ENCODE assay signal across 14 cellular contexts in genomic region chr3:188469228-188469885, GRCh38.
DNase-seq lines count a peak whose midpoint lies in the region; ATAC-seq and TF ChIP-seq lines count a peak whose summit lies in the region.
"Had no signal": no experiment of that assay in that cellular context is flagged by ENCODE, and none has a peak within 500 bp of the region (broad histone marks: within the 10 kb centered on the region; RNA-seq: fewer than 3 reads in every experiment).

No MANE protein-coding gene starts in this region.

- H3K36me3 ChIP-seq in prostate gland (no peaks in the 10 kb centered on the region), SJCRH30 (no peaks in the 10 kb centered on the region)
- H3K36me3 ChIP-seq: ovary had no signal

- intact Hi-C loops in prostate gland (cut with DNase I), result no loop called here
- intact Hi-C loops in activated CD4-positive, alpha-beta T cell treated with anti-CD3 and anti-CD28 coated beads for 36 hours (cut with DNase I, micrococcal nuclease), result no loop called here

- no peak overlapping the region for H3K27ac Mint-ChIP-seq in activated CD4-positive, alpha-beta T cell treated with anti-CD3 and anti-CD28 coated beads for 36 hours
- H3K27ac Mint-ChIP-seq: activated T-cell treated with anti-CD3 and anti-CD28 coated beads, Interleukin-2, amount 50 U/mL, for 24 hours; type B pancreatic cell had no signal

- H3K9me3 Mint-ChIP-seq in activated CD4-positive, alpha-beta T cell treated with anti-CD3 and anti-CD28 coated beads for 36 hours (ENCODE audit: low read depth), result no peaks in the 10 kb centered on the region

- TF ChIP-seq CTCF in AG09319 (IDR thresholded peaks at IDR 0.05; ENCODE audit: low read depth, low read length) (no peak), foreskin fibroblast (IDR thresholded peaks at IDR 0.05; ENCODE audit: low read depth, low read length) (no peak), prostate gland (IDR thresholded peaks at IDR 0.05) (no peak)

- CTCF ChIA-PET in activated CD4-positive, alpha-beta T cell treated with anti-CD3 and anti-CD28 coated beads for 36 hours (lab: Charles Lee), result interaction anchor here (1.3 kb wide), 1 partner anchor 12 kb away, joined by 4 read pairs; no protein-coding TSS in a partner anchor

- no peak for ATAC-seq in activated CD4-positive, alpha-beta T cell treated with anti-CD3 and anti-CD28 coated beads for 36 hours
- ATAC-seq: left lung had no signal

- 64% methylated on average over 10 of the region's 10 CpGs for WGBS in prostate gland

- H3K27ac ChIP-seq in prostate gland, result peak overlapping the region; percentile 6 to 23
- no peak overlapping the region for H3K27ac ChIP-seq in SJCRH30
- H3K27ac ChIP-seq: left lung, ovary had no signal

- H3K4me1 ChIP-seq in prostate gland (replicated peaks), result no peaks in the 10 kb centered on the region
- no peaks in the 10 kb centered on the region for H3K4me1 ChIP-seq in SJCRH30

- POLR2A ChIA-PET in activated CD4-positive, alpha-beta T cell treated with anti-CD3 and anti-CD28 coated beads for 36 hours (lab: Charles Lee), result no interaction called here

- H3K27me3 Mint-ChIP-seq in activated CD4-positive, alpha-beta T cell treated with anti-CD3 and anti-CD28 coated beads for 36 hours, result no peaks in the 10 kb centered on the region
- H3K27me3 Mint-ChIP-seq: activated T-cell treated with anti-CD3 and anti-CD28 coated beads, Interleukin-2, amount 50 U/mL, for 24 hours; type B pancreatic cell had no signal

- no peak overlapping the region for H3K4me3 Mint-ChIP-seq in activated CD4-positive, alpha-beta T cell treated with anti-CD3 and anti-CD28 coated beads for 36 hours
- H3K4me3 Mint-ChIP-seq: activated T-cell treated with anti-CD3 and anti-CD28 coated beads, Interleukin-2, amount 50 U/mL, for 24 hours; type B pancreatic cell had no signal

- no peaks in the 10 kb centered on the region for H3K4me1 Mint-ChIP-seq in activated CD4-positive, alpha-beta T cell treated with anti-CD3 and anti-CD28 coated beads for 36 hours

- TF ChIP-seq POLR2A in prostate gland (IDR thresholded peaks at IDR 0.05), result no peak

- peaks cover 7% of the 10 kb centered on the region for H3K36me3 Mint-ChIP-seq in activated CD4-positive, alpha-beta T cell treated with anti-CD3 and anti-CD28 coated beads for 36 hours (ENCODE audit: low read depth)

- H3K27me3 ChIP-seq in prostate gland (replicated peaks; ENCODE audit: insufficient read depth) (no peaks in the 10 kb centered on the region), SJCRH30 (no peaks in the 10 kb centered on the region)
- H3K27me3 ChIP-seq: left lung, ovary had no signal

- H3K9me3 ChIP-seq in prostate gland (no peaks in the 10 kb centered on the region), SJCRH30 (replicated peaks) (no peaks in the 10 kb centered on the region)
- H3K9me3 ChIP-seq: left lung, ovary had no signal

- H3K4me3 ChIP-seq in foreskin fibroblast (ENCODE audit: low read depth in 1 of 2, low read length in 2 of 2) (no peak overlapping the region), prostate gland (no peak overlapping the region), SJCRH30 (no peak overlapping the region)
- H3K4me3 ChIP-seq: left lung, ovary had no signal

- peak; percentile 73 for DNase-seq in AG09319 (ENCODE audit: extremely low read depth, low read depth)
- DNase-seq in amniotic epithelial cell (ENCODE audit: low read depth), result peak; percentile 94
- peak; percentile 75 to 81 for DNase-seq in foreskin fibroblast
- no peak for DNase-seq in prostate gland (ENCODE audit: low spot score)
- DNase-seq in SJCRH30, result no peak
- DNase-seq in activated CD4-positive, alpha-beta T cell treated with anti-CD3 and anti-CD28 coated beads for 36 hours, result no peak
- DNase-seq in SK-N-DZ (ENCODE audit: low spot score), result no peak
- no peak for DNase-seq in hepatic stellate cell (ENCODE audit: low spot score)
- DNase-seq: activated CD4-positive, CD25-positive, alpha-beta regulatory T cell; activated T-cell treated with anti-CD3 and anti-CD28 coated beads, Interleukin-2, amount 50 U/mL, for 24 hours; EL had no signal

Comparison
In these comparisons a context has a peak if more than half of its experiments do, and no peak if none do; other contexts are left out.
1. DNase-seq: peak in AG09319 (single experiment), amniotic epithelial cell (single experiment) and foreskin fibroblast (2 of 2); none in prostate gland (single experiment), SJCRH30 (0 of 2), activated CD4-positive, alpha-beta T cell treated with anti-CD3 and anti-CD28 coated beads for 36 hours (single experiment), SK-N-DZ (single experiment) and hepatic stellate cell (single experiment).